18 cellular contexts compared by ENCODE assay signal in the genomic region with DNA sequence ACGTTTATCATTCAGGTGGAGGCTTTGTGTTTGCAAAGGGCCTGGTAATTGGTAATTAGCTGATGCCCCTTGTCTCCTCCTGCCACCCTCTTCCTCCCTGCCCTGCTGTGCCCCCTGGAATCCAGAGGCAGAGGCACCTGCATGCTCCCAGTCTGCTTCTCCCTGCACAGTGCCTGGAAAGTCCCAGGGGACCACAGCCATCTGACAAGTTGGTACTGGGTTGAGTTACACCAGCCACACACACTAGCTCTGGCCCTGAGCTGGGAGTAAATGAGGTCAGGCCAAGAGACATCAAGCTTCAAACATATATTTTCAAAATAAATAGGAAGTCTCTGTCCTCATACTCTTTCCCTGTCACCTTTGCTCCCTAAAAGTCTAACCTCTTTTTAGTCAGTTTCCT. TPM values are rescaled to one million over a fixed set of nuclear protein-coding genes. Genes with fewer than 3 reads are reported as not detected.
A peak's percentile ranks its signal among the peaks of the same experiment; 100 is the strongest.
DNase-seq lines count a peak whose midpoint lies in the region; ATAC-seq and TF ChIP-seq lines count a peak whose summit lies in the region.
"Had no signal": no experiment of that assay in that cellular context is flagged by ENCODE, and none has a peak within 500 bp of the region (broad histone marks: within the 10 kb centered on the region; RNA-seq: fewer than 3 reads in every experiment).

No MANE protein-coding gene starts in this region.

- no peaks in the 10 kb centered on the region for H3K9me3 ChIP-seq in BE2C
- H3K9me3 ChIP-seq in left ventricle myocardium inferior (replicated peaks): no peaks in the 10 kb centered on the region
- H3K9me3 ChIP-seq: esophagus squamous epithelium, sigmoid colon, SJSA1, stomach had no signal

- no peak overlapping the region for H3K4me3 ChIP-seq in BE2C (ENCODE audit: low read depth, low read length)
- no peak overlapping the region for H3K4me3 ChIP-seq in left ventricle myocardium inferior
- H3K4me3 ChIP-seq: esophagus squamous epithelium, sigmoid colon, SJSA1, stomach had no signal

- no peak for TF ChIP-seq CTCF in BE2C (IDR thresholded peaks at IDR 0.05; ENCODE audit: low read depth, low read length)
- TF ChIP-seq CTCF in foreskin keratinocyte (conservative IDR thresholded peaks at IDR 0.05): no peak
- no peak for TF ChIP-seq CTCF in left ventricle myocardium inferior (IDR thresholded peaks at IDR 0.05; ENCODE audit: borderline replicate concordance)

- H3K4me1 ChIP-seq in BE2C (peaks cover 9% of the 10 kb centered on the region), foreskin keratinocyte (no peaks in the 10 kb centered on the region), left ventricle myocardium inferior (no peaks in the 10 kb centered on the region)
- H3K4me1 ChIP-seq: esophagus squamous epithelium, sigmoid colon, SJSA1, stomach had no signal

- peak; percentile 86 for DNase-seq in BE2C
- peak; percentile 53 for DNase-seq in NCI-H526 treated with DMSO at 0.1 percent for 48 hours (lab: John Stamatoyannopoulos, UW)
- no peak for DNase-seq in foreskin keratinocyte
- DNase-seq in effector CD8-positive, alpha-beta T cell (lab: John Stamatoyannopoulos, UW): no peak
- no peak for DNase-seq in left ventricle myocardium inferior
- DNase-seq: AML-193; amniotic stem cell; cortex of kidney; esophagus squamous epithelium; left ventricle myocardium superior; naive thymus-derived CD8-positive, alpha-beta T cell; NCI-H510A treated with DMSO at 0.1 percent for 48 hours; sigmoid colon; stomach had no signal

- no peaks in the 10 kb centered on the region for H3K36me3 ChIP-seq in BE2C
- H3K36me3 ChIP-seq in left ventricle myocardium inferior: no peaks in the 10 kb centered on the region
- H3K36me3 ChIP-seq: esophagus squamous epithelium, sigmoid colon, SJSA1, stomach had no signal

- no peak overlapping the region for H3K27ac ChIP-seq in foreskin keratinocyte
- no peak overlapping the region for H3K27ac ChIP-seq in left ventricle myocardium inferior (replicated peaks)
- H3K27ac ChIP-seq: esophagus squamous epithelium, sigmoid colon, SJSA1, stomach had no signal

- no peaks in the 10 kb centered on the region for H3K27me3 ChIP-seq in BE2C
- H3K27me3 ChIP-seq in foreskin keratinocyte: no peaks in the 10 kb centered on the region
- H3K27me3 ChIP-seq in left ventricle myocardium inferior (ENCODE audit: low read depth): peaks cover 9% of the 10 kb centered on the region
- H3K27me3 ChIP-seq: esophagus squamous epithelium, sigmoid colon, SJSA1, stomach had no signal

- intact Hi-C loops in left ventricle myocardium inferior (cut with micrococcal nuclease): no loop called here

- ATAC-seq in GM18511 (IDR thresholded peaks at IDR 0.05; ENCODE audit: unreplicated experiment) (peak; percentile 70), HG02642 (IDR thresholded peaks at IDR 0.05; ENCODE audit: poor library complexity, unreplicated experiment) (peak; percentile 68), GM21528 (IDR thresholded peaks at IDR 0.05; ENCODE audit: low FRiP score, unreplicated experiment) (no peak), foreskin keratinocyte (no peak)
- ATAC-seq: left ventricle myocardium superior; naive thymus-derived CD8-positive, alpha-beta T cell had no signal

RNA-seq across cellular contexts. Expression of a gene that starts 56.3 kb away (rescaled TPM):
- polyA plus RNA-seq in BE2C (2012; ENCODE audit: insufficient read depth, insufficient read length, low read depth): 2.3 TPM
- total RNA-seq in foreskin keratinocyte (6.7 and 8.4 TPM in 2 replicates), left ventricle myocardium inferior (0.08 TPM)
- polyA plus RNA-seq in foreskin keratinocyte: 0.13 and 0.26 TPM in 2 replicates
- total RNA-seq: naive thymus-derived CD8-positive, alpha-beta T cell had no signal

Comparison
In these comparisons a context has a peak if more than half of its experiments do, and no peak if none do; other contexts are left out.
1. DNase-seq: peak in BE2C (single experiment) and NCI-H526 treated with DMSO at 0.1 percent for 48 hours (single experiment); none in foreskin keratinocyte (0 of 2), effector CD8-positive, alpha-beta T cell (single experiment) and left ventricle myocardium inferior (single experiment).
2. ATAC-seq: peak in GM18511 (single experiment) and HG02642 (single experiment); none in GM21528 (single experiment) and foreskin keratinocyte (single experiment).